In genomic region chr1:6373961-6374720, GRCh38 we compare ENCODE assay signal across 14 cellular contexts. TPM values are rescaled to one million over a fixed set of nuclear protein-coding genes. Genes with fewer than 3 reads are reported as not detected.
DNase-seq lines count a peak whose midpoint lies in the region; ATAC-seq and TF ChIP-seq lines count a peak whose summit lies in the region.
"Had no signal": no experiment of that assay in that cellular context is flagged by ENCODE, and none has a peak within 500 bp of the region (broad histone marks: within the 10 kb centered on the region; RNA-seq: fewer than 3 reads in every experiment).

No MANE protein-coding gene starts in this region.

- H3K36me3 ChIP-seq in psoas muscle (ENCODE audit: insufficient read depth in 1 of 2, low read depth in 1 of 2) = no peaks in the 10 kb centered on the region
- H3K36me3 ChIP-seq in spleen = no peaks in the 10 kb centered on the region
- H3K36me3 ChIP-seq: adrenal gland, HAP-1 had no signal

- H3K9me3 ChIP-seq in psoas muscle (no peaks in the 10 kb centered on the region), spleen (no peaks in the 10 kb centered on the region)
- H3K9me3 ChIP-seq: adrenal gland, HAP-1 had no signal

- H3K4me1 ChIP-seq in foreskin keratinocyte (no peaks in the 10 kb centered on the region), psoas muscle (no peaks in the 10 kb centered on the region), spleen (peaks cover 0 to 5% (median 0%) of the 10 kb centered on the region in 6 donors)
- H3K4me1 ChIP-seq: adrenal gland, HAP-1 had no signal

- ATAC-seq in foreskin keratinocyte (peak; percentile 46), psoas muscle (no peak), GM18517 (IDR thresholded peaks at IDR 0.05; ENCODE audit: unreplicated experiment) (no peak)

- H3K27me3 ChIP-seq in foreskin keratinocyte (no peaks in the 10 kb centered on the region), psoas muscle (ENCODE audit: insufficient read depth in 3 of 3, low read length in 2 of 3) (no peaks in the 10 kb centered on the region), spleen (replicated peaks in 1 of 7) (no peaks in the 10 kb centered on the region)
- H3K27me3 ChIP-seq: adrenal gland had no signal

- H3K27ac ChIP-seq in foreskin keratinocyte (no peak overlapping the region), psoas muscle (no peak overlapping the region), spleen (no peak overlapping the region)
- H3K27ac ChIP-seq: adrenal gland had no signal

- no peak for TF ChIP-seq CTCF in foreskin keratinocyte (conservative IDR thresholded peaks at IDR 0.05)
- TF ChIP-seq CTCF in psoas muscle (IDR thresholded peaks at IDR 0.05) = no peak
- no peak for TF ChIP-seq CTCF in spleen (IDR thresholded peaks at IDR 0.05 in 8 of 11, conservative IDR thresholded peaks at IDR 0.05 in 3 of 11)

- intact Hi-C loops in psoas muscle (cut with DNase I) (no loop called here), spleen (cut with DNase I; ENCODE audit: low total_unique reads) (no loop called here)

- 75 to 81% (median 78%) methylated on average over 8 of the region's 8 CpGs for WGBS in psoas muscle, 3 donors
- 86 to 91% (median 90%) methylated on average over 5 to 8 of the region's 8 CpGs for WGBS in spleen, 5 donors

- H3K4me3 ChIP-seq in psoas muscle = no peak overlapping the region
- no peak overlapping the region for H3K4me3 ChIP-seq in spleen
- H3K4me3 ChIP-seq: adrenal gland, HAP-1 had no signal

- DNase-seq in DMS153 treated with DMSO at 0.1 percent for 48 hours (lab: John Stamatoyannopoulos, UW; ENCODE audit: unreplicated experiment) (peak; percentile 58), NCI-H128 (lab: John Stamatoyannopoulos, UW; ENCODE audit: unreplicated experiment) (peak; percentile 63), NCI-H748 treated with DMSO at 0.1 percent for 48 hours (lab: John Stamatoyannopoulos, UW) (peak; percentile 0), foreskin keratinocyte (peak in 1 of 2 donors; percentile 70), psoas muscle (no peak), spleen (no peak), NCI-H1930 (lab: John Stamatoyannopoulos, UW) (no peak)
- DNase-seq: activated CD4-positive, alpha-beta T cell treated with anti-CD3 and anti-CD28 coated beads, Interleukin-2, amount 50 U/mL, for 4 hours; adrenal gland; naive B cell; NCI-H226 had no signal

- no peak for TF ChIP-seq POLR2A in spleen (IDR thresholded peaks at IDR 0.05)

RNA-seq across cellular contexts. Expression of gene ACOT7, which starts 19.4 kb away (rescaled TPM):
- total RNA-seq in foreskin keratinocyte = 138 and 139 TPM in 2 replicates
- polyA plus RNA-seq in foreskin keratinocyte = 239 and 257 TPM in 2 replicates
- 1 to 10 TPM; 3.5 to 4.9 (median 4.0) TPM for total RNA-seq in psoas muscle
- polyA plus RNA-seq in psoas muscle = 10 to 100 TPM in 1 of 3 donors, 1 to 10 TPM in 2; 2.3 to 12.4 (median 4.9) TPM
- total RNA-seq in spleen = 10 to 100 TPM; 11.3 to 31.5 (median 18.1) TPM
- 10 to 100 TPM; 10.6 to 26.7 (median 22.5) TPM for polyA plus RNA-seq in spleen

RNA-seq across cellular contexts. Expression of gene HES2, which starts 45.6 kb away (rescaled TPM):
- total RNA-seq in foreskin keratinocyte (33.0 and 40.3 TPM in 2 replicates), psoas muscle (under 1 TPM in 1 of 4 donors, not detected in 3; 0.06 TPM), spleen (under 1 TPM in 2 of 7 donors, not detected in 5; 0.22 to 0.26 TPM)
- polyA plus RNA-seq in foreskin keratinocyte (27.0 and 33.7 TPM in 2 replicates), psoas muscle (under 1 TPM in 1 of 3 donors, not detected in 2; 0.13 TPM), spleen (1 to 10 TPM in 1 of 3 donors, under 1 TPM in 1, not detected in 1; 0.02 to 1.3 TPM)

RNA-seq across cellular contexts. Expression of gene ESPN, which starts 50.4 kb away (rescaled TPM):
- 1.5 and 2.1 TPM in 2 replicates for total RNA-seq in foreskin keratinocyte
- 2.5 and 2.8 TPM in 2 replicates for polyA plus RNA-seq in foreskin keratinocyte
- not detected for total RNA-seq in psoas muscle
- under 1 TPM in 1 of 3 donors, not detected in 2; 0.12 TPM for polyA plus RNA-seq in psoas muscle
- 1 to 10 TPM in 4 of 7 donors, under 1 TPM in 2, not detected in 1; 0.43 to 6.0 (median 1.5) TPM for total RNA-seq in spleen
- under 1 TPM; 0.26 to 0.54 (median 0.50) TPM for polyA plus RNA-seq in spleen
- total RNA-seq: RPMI7951 had no signal

Comparison
In these comparisons a context has a peak if more than half of its experiments do, and no peak if none do; other contexts are left out.
1. DNase-seq: peak in DMS153 treated with DMSO at 0.1 percent for 48 hours (single experiment), NCI-H128 (single experiment) and NCI-H748 treated with DMSO at 0.1 percent for 48 hours (single experiment); none in psoas muscle (0 of 2), spleen (single experiment) and NCI-H1930 (0 of 2).
2. RNA of gene HES2, which starts 45.6 kb away (total RNA-seq): 33.0 to 40.3 TPM in foreskin keratinocyte; 0.06 TPM in psoas muscle and 0.22 to 0.26 TPM in spleen; every median in the first group is over 10 times any median in the second.